In the genomic region with DNA sequence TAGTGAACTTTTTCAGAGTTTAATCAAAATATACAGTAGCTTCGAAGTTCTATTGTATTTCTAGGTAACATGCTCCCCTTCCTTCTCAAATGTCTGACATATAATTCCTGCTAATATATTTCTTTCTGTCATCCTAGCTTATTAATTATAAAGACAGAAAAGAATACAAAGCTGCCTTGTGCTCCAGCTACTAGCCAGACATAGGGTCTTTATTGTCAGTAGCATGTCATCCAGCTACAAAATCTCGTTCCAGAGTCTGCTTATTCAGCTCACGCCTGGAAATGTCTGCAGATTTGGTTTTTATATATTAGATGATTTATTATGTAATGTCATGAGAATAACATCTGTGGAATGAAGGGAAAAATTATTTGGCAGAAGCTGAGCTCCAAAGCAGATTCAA, we compare ENCODE assay signal across 2 cellular contexts.
TF ChIP-seq lines count a peak whose summit lies in the region.

No MANE protein-coding gene starts in this region.

TF ChIP-seq in SK-N-SH, 30 proteins besides CTCF, POLR2A, EP300 and RAD21 (continued from another document):
- TF ChIP-seq, protein P1, sequence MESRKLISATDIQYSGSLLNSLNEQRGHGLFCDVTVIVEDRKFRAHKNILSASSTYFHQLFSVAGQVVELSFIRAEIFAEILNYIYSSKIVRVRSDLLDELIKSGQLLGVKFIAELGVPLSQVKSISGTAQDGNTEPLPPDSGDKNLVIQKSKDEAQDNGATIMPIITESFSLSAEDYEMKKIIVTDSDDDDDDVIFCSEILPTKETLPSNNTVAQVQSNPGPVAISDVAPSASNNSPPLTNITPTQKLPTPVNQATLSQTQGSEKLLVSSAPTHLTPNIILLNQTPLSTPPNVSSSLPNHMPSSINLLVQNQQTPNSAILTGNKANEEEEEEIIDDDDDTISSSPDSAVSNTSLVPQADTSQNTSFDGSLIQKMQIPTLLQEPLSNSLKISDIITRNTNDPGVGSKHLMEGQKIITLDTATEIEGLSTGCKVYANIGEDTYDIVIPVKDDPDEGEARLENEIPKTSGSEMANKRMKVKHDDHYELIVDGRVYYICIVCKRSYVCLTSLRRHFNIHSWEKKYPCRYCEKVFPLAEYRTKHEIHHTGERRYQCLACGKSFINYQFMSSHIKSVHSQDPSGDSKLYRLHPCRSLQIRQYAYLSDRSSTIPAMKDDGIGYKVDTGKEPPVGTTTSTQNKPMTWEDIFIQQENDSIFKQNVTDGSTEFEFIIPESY (IDR thresholded peaks at IDR 0.05; ENCODE audit: borderline replicate concordance, low read depth): no peak
- no peak for TF ChIP-seq SMC3 (IDR thresholded peaks at IDR 0.05; ENCODE audit: low read depth, low read length)

TF ChIP-seq in SK-N-SH treated with all-trans-retinoic acid at 6 μM for 48 hours, 23 proteins besides CTCF, POLR2A, EP300 and RAD21 (continued from another document):
- TF ChIP-seq, protein P2, sequence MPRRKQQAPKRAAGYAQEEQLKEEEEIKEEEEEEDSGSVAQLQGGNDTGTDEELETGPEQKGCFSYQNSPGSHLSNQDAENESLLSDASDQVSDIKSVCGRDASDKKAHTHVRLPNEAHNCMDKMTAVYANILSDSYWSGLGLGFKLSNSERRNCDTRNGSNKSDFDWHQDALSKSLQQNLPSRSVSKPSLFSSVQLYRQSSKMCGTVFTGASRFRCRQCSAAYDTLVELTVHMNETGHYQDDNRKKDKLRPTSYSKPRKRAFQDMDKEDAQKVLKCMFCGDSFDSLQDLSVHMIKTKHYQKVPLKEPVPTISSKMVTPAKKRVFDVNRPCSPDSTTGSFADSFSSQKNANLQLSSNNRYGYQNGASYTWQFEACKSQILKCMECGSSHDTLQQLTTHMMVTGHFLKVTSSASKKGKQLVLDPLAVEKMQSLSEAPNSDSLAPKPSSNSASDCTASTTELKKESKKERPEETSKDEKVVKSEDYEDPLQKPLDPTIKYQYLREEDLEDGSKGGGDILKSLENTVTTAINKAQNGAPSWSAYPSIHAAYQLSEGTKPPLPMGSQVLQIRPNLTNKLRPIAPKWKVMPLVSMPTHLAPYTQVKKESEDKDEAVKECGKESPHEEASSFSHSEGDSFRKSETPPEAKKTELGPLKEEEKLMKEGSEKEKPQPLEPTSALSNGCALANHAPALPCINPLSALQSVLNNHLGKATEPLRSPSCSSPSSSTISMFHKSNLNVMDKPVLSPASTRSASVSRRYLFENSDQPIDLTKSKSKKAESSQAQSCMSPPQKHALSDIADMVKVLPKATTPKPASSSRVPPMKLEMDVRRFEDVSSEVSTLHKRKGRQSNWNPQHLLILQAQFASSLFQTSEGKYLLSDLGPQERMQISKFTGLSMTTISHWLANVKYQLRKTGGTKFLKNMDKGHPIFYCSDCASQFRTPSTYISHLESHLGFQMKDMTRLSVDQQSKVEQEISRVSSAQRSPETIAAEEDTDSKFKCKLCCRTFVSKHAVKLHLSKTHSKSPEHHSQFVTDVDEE (CRISPR knock-in tag; IDR thresholded peaks at IDR 0.05): no peak
- TF ChIP-seq, protein P3, sequence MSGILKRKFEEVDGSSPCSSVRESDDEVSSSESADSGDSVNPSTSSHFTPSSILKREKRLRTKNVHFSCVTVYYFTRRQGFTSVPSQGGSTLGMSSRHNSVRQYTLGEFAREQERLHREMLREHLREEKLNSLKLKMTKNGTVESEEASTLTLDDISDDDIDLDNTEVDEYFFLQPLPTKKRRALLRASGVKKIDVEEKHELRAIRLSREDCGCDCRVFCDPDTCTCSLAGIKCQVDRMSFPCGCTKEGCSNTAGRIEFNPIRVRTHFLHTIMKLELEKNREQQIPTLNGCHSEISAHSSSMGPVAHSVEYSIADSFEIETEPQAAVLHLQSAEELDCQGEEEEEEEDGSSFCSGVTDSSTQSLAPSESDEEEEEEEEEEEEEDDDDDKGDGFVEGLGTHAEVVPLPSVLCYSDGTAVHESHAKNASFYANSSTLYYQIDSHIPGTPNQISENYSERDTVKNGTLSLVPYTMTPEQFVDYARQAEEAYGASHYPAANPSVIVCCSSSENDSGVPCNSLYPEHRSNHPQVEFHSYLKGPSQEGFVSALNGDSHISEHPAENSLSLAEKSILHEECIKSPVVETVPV (CRISPR knock-in tag; IDR thresholded peaks at IDR 0.05): no peak
- no peak for TF ChIP-seq PPARA (CRISPR knock-in tag; IDR thresholded peaks at IDR 0.05; ENCODE audit: borderline replicate concordance)
- no peak for TF ChIP-seq ZNF8 (CRISPR knock-in tag; IDR thresholded peaks at IDR 0.05)
- no peak for TF ChIP-seq ZFP3 (CRISPR knock-in tag; IDR thresholded peaks at IDR 0.05)
